ENCODE assay signal across 14 cellular contexts in genomic region chr10:43260911-43261577, GRCh38. TPM values are rescaled to one million over a fixed set of nuclear protein-coding genes. Genes with fewer than 3 reads are reported as not detected.
DNase-seq lines count a peak whose midpoint lies in the region; ATAC-seq and TF ChIP-seq lines count a peak whose summit lies in the region.
"Had no signal": no experiment of that assay in that cellular context is flagged by ENCODE, and none has a peak within 500 bp of the region (broad histone marks: within the 10 kb centered on the region; RNA-seq: fewer than 3 reads in every experiment).

No MANE protein-coding gene starts in this region.

- ATAC-seq in stimulated activated effector memory CD8-positive, alpha-beta T cell treated with anti-CD3 and anti-CD28 coated beads, Interleukin-12 subunit alpha, Interleukin-12 subunit beta, amount 100 ng/mL, for 72 hours, result no peak
- ATAC-seq: CD8-positive, alpha-beta T cell had no signal

- H3K36me3 ChIP-seq in H7 (replicated peaks; ENCODE audit: control insufficient read depth, insufficient read depth, low read length), result no peaks in the 10 kb centered on the region

- peak overlapping the region; percentile 40 for H3K27ac Mint-ChIP-seq in endothelial cell (ENCODE audit: unreplicated experiment)
- peak overlapping the region; percentile 60 for H3K27ac Mint-ChIP-seq in stimulated activated effector memory CD8-positive, alpha-beta T cell treated with anti-CD3 and anti-CD28 coated beads, Interleukin-12 subunit alpha, Interleukin-12 subunit beta, amount 100 ng/mL, for 72 hours
- H3K27ac Mint-ChIP-seq: B cell; CD8-positive, alpha-beta T cell had no signal

- H3K4me3 Mint-ChIP-seq in endothelial cell (ENCODE audit: unreplicated experiment), result peak overlapping the region; percentile 34
- H3K4me3 Mint-ChIP-seq in stimulated activated effector memory CD8-positive, alpha-beta T cell treated with anti-CD3 and anti-CD28 coated beads, Interleukin-12 subunit alpha, Interleukin-12 subunit beta, amount 100 ng/mL, for 72 hours, result no peak overlapping the region
- H3K4me3 Mint-ChIP-seq: B cell; CD8-positive, alpha-beta T cell had no signal

- TF ChIP-seq CTCF in endothelial cell (IDR thresholded peaks at IDR 0.05; ENCODE audit: unreplicated experiment), result no peak

- H3K4me3 ChIP-seq in H7 (ENCODE audit: insufficient read depth, low read depth, low read length), result no peak overlapping the region

- H3K4me1 Mint-ChIP-seq in endothelial cell (ENCODE audit: unreplicated experiment), result peaks cover 14% of the 10 kb centered on the region
- peaks cover 40% of the 10 kb centered on the region for H3K4me1 Mint-ChIP-seq in stimulated activated effector memory CD8-positive, alpha-beta T cell treated with anti-CD3 and anti-CD28 coated beads, Interleukin-12 subunit alpha, Interleukin-12 subunit beta, amount 100 ng/mL, for 72 hours

- peaks cover 4% of the 10 kb centered on the region for H3K36me3 Mint-ChIP-seq in endothelial cell (ENCODE audit: low read depth, unreplicated experiment)
- H3K36me3 Mint-ChIP-seq in stimulated activated effector memory CD8-positive, alpha-beta T cell treated with anti-CD3 and anti-CD28 coated beads, Interleukin-12 subunit alpha, Interleukin-12 subunit beta, amount 100 ng/mL, for 72 hours, result no peaks in the 10 kb centered on the region
- H3K36me3 Mint-ChIP-seq: CD8-positive, alpha-beta T cell had no signal

- peaks cover 14% of the 10 kb centered on the region for H3K27me3 ChIP-seq in H7 (ENCODE audit: control insufficient read depth, insufficient read depth, low read length)

- no peaks in the 10 kb centered on the region for H3K9me3 Mint-ChIP-seq in endothelial cell (ENCODE audit: unreplicated experiment)
- H3K9me3 Mint-ChIP-seq in stimulated activated effector memory CD8-positive, alpha-beta T cell treated with anti-CD3 and anti-CD28 coated beads, Interleukin-12 subunit alpha, Interleukin-12 subunit beta, amount 100 ng/mL, for 72 hours, result no peaks in the 10 kb centered on the region
- H3K9me3 Mint-ChIP-seq: CD8-positive, alpha-beta T cell had no signal

- DNase-seq in D341Med (ENCODE audit: low spot score), result peak; percentile 15
- peak; percentile 71 for DNase-seq in H7
- DNase-seq in endothelial cell (ENCODE audit: low spot score), result no peak
- no peak for DNase-seq in stimulated activated effector memory CD8-positive, alpha-beta T cell treated with anti-CD3 and anti-CD28 coated beads, Interleukin-12 subunit alpha, Interleukin-12 subunit beta, amount 100 ng/mL, for 72 hours (ENCODE audit: low spot score in 2 of 2)
- DNase-seq in NCI-H2171 treated with DMSO at 0.1 percent for 48 hours (lab: John Stamatoyannopoulos, UW), result no peak
- no peak for DNase-seq in retina
- DNase-seq in stimulated activated CD4-positive, alpha-beta T cell treated with anti-CD3 and anti-CD28 coated beads, Interleukin-4, amount 100 ng/mL, for 24 hours, result no peak
- DNase-seq: DMS79 treated with DMSO at 0.1 percent for 48 hours, KBM-7, NCI-H1092, NCI-H2081 treated with DMSO at 0.1 percent for 48 hours, NCI-H510A treated with DMSO at 0.1 percent for 48 hours had no signal

- H3K27me3 Mint-ChIP-seq in endothelial cell (ENCODE audit: unreplicated experiment), result peaks cover 25% of the 10 kb centered on the region

RNA-seq across cellular contexts. Expression of gene RASGEF1A, which starts 5.8 kb away (rescaled TPM):
- 31.0 and 41.3 TPM in 2 replicates for total RNA-seq in H7 (2014; rRNA removed; shearing (Covaris generic))
- 1.3 TPM for total RNA-seq in endothelial cell (ENCODE audit: unreplicated experiment)

Comparison
In these comparisons a context has a peak if more than half of its experiments do, and no peak if none do; other contexts are left out.
1. DNase-seq: peak in D341Med (single experiment) and H7 (single experiment); none in endothelial cell (single experiment), stimulated activated effector memory CD8-positive, alpha-beta T cell treated with anti-CD3 and anti-CD28 coated beads, Interleukin-12 subunit alpha, Interleukin-12 subunit beta, amount 100 ng/mL, for 72 hours (0 of 2), NCI-H2171 treated with DMSO at 0.1 percent for 48 hours (single experiment), retina (single experiment) and stimulated activated CD4-positive, alpha-beta T cell treated with anti-CD3 and anti-CD28 coated beads, Interleukin-4, amount 100 ng/mL, for 24 hours (single experiment).
2. RNA of gene RASGEF1A, which starts 5.8 kb away (total RNA-seq): 31.0 to 41.3 TPM in H7; 1.3 TPM in endothelial cell (single experiment); every median in the first group is over 10 times any median in the second.